In genomic region chr9:109889456-109889855, GRCh38 we compare ENCODE assay signal across 27 cellular contexts.
DNase-seq lines count a peak whose midpoint lies in the region; ATAC-seq and TF ChIP-seq lines count a peak whose summit lies in the region.
"Had no signal": no experiment of that assay in that cellular context is flagged by ENCODE, and none has a peak within 500 bp of the region (broad histone marks: within the 10 kb centered on the region; RNA-seq: fewer than 3 reads in every experiment).

No MANE protein-coding gene starts in this region.

- intact Hi-C loops in activated CD4-positive, alpha-beta memory T cell treated with anti-CD3 and anti-CD28 coated beads for 36 hours (cut with micrococcal nuclease): loop anchor here (10.0 kb wide), 3 partner anchors 315 to 775 kb away; partner anchors contain the start of gene TMEM245

- H3K4me1 ChIP-seq in foreskin keratinocyte: peaks cover 30% of the 10 kb centered on the region

- H3K27me3 ChIP-seq in foreskin keratinocyte: no peaks in the 10 kb centered on the region
- H3K27me3 ChIP-seq: adrenal gland, heart right ventricle, spleen had no signal

- CTCF ChIA-PET in activated CD4-positive, alpha-beta memory T cell treated with anti-CD3 and anti-CD28 coated beads, Interleukin-2, amount 10 ng/mL, durations not matched to agents 7 days and 5 days (lab: Charles Lee): interaction anchor here (1.1 kb wide), 1 partner anchor 13 kb away, joined by 3 read pairs; no protein-coding TSS in a partner anchor
- CTCF ChIA-PET in activated CD4-positive, alpha-beta memory T cell treated with anti-CD3 and anti-CD28 coated beads for 36 hours (lab: Charles Lee): no interaction called here

- no peaks in the 10 kb centered on the region for H3K9me3 Mint-ChIP-seq in activated CD4-positive, alpha-beta memory T cell treated with anti-CD3 and anti-CD28 coated beads, Interleukin-2, amount 10 ng/mL, durations not matched to agents 7 days and 5 days
- no peaks in the 10 kb centered on the region for H3K9me3 Mint-ChIP-seq in activated CD4-positive, alpha-beta memory T cell treated with anti-CD3 and anti-CD28 coated beads for 36 hours
- H3K9me3 Mint-ChIP-seq: CD4-positive, CD25-positive, alpha-beta regulatory T cell; natural killer cell treated with Interleukin-12 subunit alpha and Interleukin-12 subunit beta and Interleukin-15 and Interleukin-18, amount 100 ng/mL, for 72 hours had no signal

- TF ChIP-seq CTCF in VCaP (conservative IDR thresholded peaks at IDR 0.05): no peak
- TF ChIP-seq CTCF in foreskin keratinocyte (conservative IDR thresholded peaks at IDR 0.05): no peak

- no peak for DNase-seq in activated CD4-positive, alpha-beta memory T cell treated with anti-CD3 and anti-CD28 coated beads, Interleukin-2, amount 10 ng/mL, durations not matched to agents 7 days and 5 days
- DNase-seq in activated CD4-positive, alpha-beta memory T cell treated with anti-CD3 and anti-CD28 coated beads for 36 hours: no peak
- peak; percentile 83 for DNase-seq in HPDE6-E6E7 (ENCODE audit: extremely low spot score)
- DNase-seq in foreskin keratinocyte: peak; percentile 80 to 91
- no peak for DNase-seq in NOMO-1 (lab: John Stamatoyannopoulos, UW; ENCODE audit: unreplicated experiment in 2 of 2)
- DNase-seq: activated CD4-positive, CD25-positive, alpha-beta regulatory T cell treated with anti-CD3 and anti-CD28 coated beads, Interleukin-2, amount 50 U/mL, for 72 hours; activated CD8-positive, alpha-beta memory T cell treated with anti-CD3 and anti-CD28 coated beads, Interleukin-2, amount 50 U/mL, for 4 hours; activated gamma-delta T cell treated with Interleukin-2 at 50 U/mL for 16 hours; adrenal gland; CD4-positive, CD25-positive, alpha-beta regulatory T cell; cortex of kidney; DMS 273 treated with DMSO at 0.1 percent for 48 hours; GF-D8; heart right ventricle; midbrain; MV-4-11; NCI-H1930; NCI-H524; SHP77; spleen; stimulated activated CD4-positive, alpha-beta T cell treated with anti-CD3 and anti-CD28 coated beads, Interleukin-4, amount 100 ng/mL, for 1 hour had no signal

- H3K4me3 Mint-ChIP-seq in activated CD4-positive, alpha-beta memory T cell treated with anti-CD3 and anti-CD28 coated beads, Interleukin-2, amount 10 ng/mL, durations not matched to agents 7 days and 5 days: no peak overlapping the region
- H3K4me3 Mint-ChIP-seq in activated CD4-positive, alpha-beta memory T cell treated with anti-CD3 and anti-CD28 coated beads for 36 hours: no peak overlapping the region
- H3K4me3 Mint-ChIP-seq: natural killer cell treated with Interleukin-12 subunit alpha and Interleukin-12 subunit beta and Interleukin-15 and Interleukin-18, amount 100 ng/mL, for 72 hours had no signal

- H3K27ac Mint-ChIP-seq in activated CD4-positive, alpha-beta memory T cell treated with anti-CD3 and anti-CD28 coated beads, Interleukin-2, amount 10 ng/mL, durations not matched to agents 7 days and 5 days: peak overlapping the region; percentile 44
- H3K27ac Mint-ChIP-seq in activated CD4-positive, alpha-beta memory T cell treated with anti-CD3 and anti-CD28 coated beads for 36 hours: no peak overlapping the region
- H3K27ac Mint-ChIP-seq: CD4-positive, CD25-positive, alpha-beta regulatory T cell had no signal

- peaks cover 71% of the 10 kb centered on the region for H3K4me1 Mint-ChIP-seq in activated CD4-positive, alpha-beta memory T cell treated with anti-CD3 and anti-CD28 coated beads, Interleukin-2, amount 10 ng/mL, durations not matched to agents 7 days and 5 days
- peaks cover 62% of the 10 kb centered on the region for H3K4me1 Mint-ChIP-seq in activated CD4-positive, alpha-beta memory T cell treated with anti-CD3 and anti-CD28 coated beads for 36 hours (ENCODE audit: low read depth)

- ATAC-seq in foreskin keratinocyte (peak; percentile 78), GM18511 (IDR thresholded peaks at IDR 0.05; ENCODE audit: unreplicated experiment) (no peak), GM21367 (IDR thresholded peaks at IDR 0.05; ENCODE audit: unreplicated experiment) (no peak)
- ATAC-seq: HCT116; heart right ventricle; K562; natural killer cell treated with Interleukin-12 subunit alpha and Interleukin-12 subunit beta and Interleukin-15 and Interleukin-18, amount 100 ng/mL, for 72 hours had no signal

- peaks cover 3% of the 10 kb centered on the region for H3K36me3 Mint-ChIP-seq in activated CD4-positive, alpha-beta memory T cell treated with anti-CD3 and anti-CD28 coated beads, Interleukin-2, amount 10 ng/mL, durations not matched to agents 7 days and 5 days (ENCODE audit: low read depth)
- no peaks in the 10 kb centered on the region for H3K36me3 Mint-ChIP-seq in activated CD4-positive, alpha-beta memory T cell treated with anti-CD3 and anti-CD28 coated beads for 36 hours
- H3K36me3 Mint-ChIP-seq: CD4-positive, CD25-positive, alpha-beta regulatory T cell; natural killer cell treated with Interleukin-12 subunit alpha and Interleukin-12 subunit beta and Interleukin-15 and Interleukin-18, amount 100 ng/mL, for 72 hours had no signal

- H3K27ac ChIP-seq in VCaP (peak overlapping the region; percentile 55), foreskin keratinocyte (no peak overlapping the region)
- H3K27ac ChIP-seq: adrenal gland, spleen had no signal

- POLR2A ChIA-PET in activated CD4-positive, alpha-beta memory T cell treated with anti-CD3 and anti-CD28 coated beads, Interleukin-2, amount 10 ng/mL, durations not matched to agents 7 days and 5 days (lab: Charles Lee): interaction anchor here (1.0 kb wide), 1 partner anchor 254 kb away, joined by 3 read pairs; no protein-coding TSS in a partner anchor
- POLR2A ChIA-PET in activated CD4-positive, alpha-beta memory T cell treated with anti-CD3 and anti-CD28 coated beads for 36 hours (lab: Charles Lee): no interaction called here

- no peaks in the 10 kb centered on the region for H3K27me3 Mint-ChIP-seq in activated CD4-positive, alpha-beta memory T cell treated with anti-CD3 and anti-CD28 coated beads, Interleukin-2, amount 10 ng/mL, durations not matched to agents 7 days and 5 days
- peaks cover 1% of the 10 kb centered on the region for H3K27me3 Mint-ChIP-seq in activated CD4-positive, alpha-beta memory T cell treated with anti-CD3 and anti-CD28 coated beads for 36 hours
- H3K27me3 Mint-ChIP-seq: CD4-positive, CD25-positive, alpha-beta regulatory T cell had no signal

Comparison
In these comparisons a context has a peak if more than half of its experiments do, and no peak if none do; other contexts are left out.
1. DNase-seq: peak in HPDE6-E6E7 (single experiment) and foreskin keratinocyte (2 of 2); none in activated CD4-positive, alpha-beta memory T cell treated with anti-CD3 and anti-CD28 coated beads, Interleukin-2, amount 10 ng/mL, durations not matched to agents 7 days and 5 days (single experiment), activated CD4-positive, alpha-beta memory T cell treated with anti-CD3 and anti-CD28 coated beads for 36 hours (single experiment) and NOMO-1 (0 of 2).